ENCODE assay signal across 10 cellular contexts in genomic region chr3:71070497-71071465, GRCh38.
A peak's percentile ranks its signal among the peaks of the same experiment; 100 is the strongest.
DNase-seq lines count a peak whose midpoint lies in the region; ATAC-seq and TF ChIP-seq lines count a peak whose summit lies in the region.
"Had no signal": no experiment of that assay in that cellular context is flagged by ENCODE, and none has a peak within 500 bp of the region (broad histone marks: within the 10 kb centered on the region; RNA-seq: fewer than 3 reads in every experiment).

No MANE protein-coding gene starts in this region.

- TF ChIP-seq POLR2A in GM18505 (IDR thresholded peaks at IDR 0.05; ENCODE audit: borderline replicate concordance, extremely low read depth, insufficient read depth, insufficient read length): no peak

- POLR2A ChIA-PET in A673 (lab: Charles Lee; ENCODE audit: low non-redundant PET) (no interaction called here), T-cell (lab: Charles Lee) (no interaction called here)

- H3K27ac Mint-ChIP-seq in T-cell (peak overlapping the region; percentile 73 to 75), neural progenitor cell (peak overlapping the region; percentile 29)
- H3K27ac Mint-ChIP-seq: T-helper 1 cell treated with Interleukin-12 subunit alpha and Interleukin-12 subunit beta and Interleukin-4 antibody, amounts not matched to agents 30 μg/mL and 1 μg/mL, for 36 hours had no signal

- ATAC-seq in T-cell (replicated peaks in 1 of 4): no peak
- peak; percentile 24 for ATAC-seq in esophagus mucosa
- ATAC-seq in GM18505 (IDR thresholded peaks at IDR 0.05; ENCODE audit: unreplicated experiment): no peak
- ATAC-seq in HG02610 (IDR thresholded peaks at IDR 0.05; ENCODE audit: unreplicated experiment): no peak

- CTCF ChIA-PET in A673 (lab: Charles Lee): interaction anchor here (0.6 kb wide), 1 partner anchor 31 kb away, joined by 3 read pairs; no protein-coding TSS in a partner anchor
- CTCF ChIA-PET in T-cell (lab: Charles Lee): interaction anchor here (0.5 to 1.9 kb wide), 6 partner anchors 9 to 426 kb away, joined by 3 to 6 read pairs (median 4); no protein-coding TSS in a partner anchor

- H3F3A ChIP-seq in neural progenitor cell (ENCODE audit: low read depth): peaks cover 21% of the 10 kb centered on the region

- H3K27me3 ChIP-seq in A673 (replicated peaks; ENCODE audit: insufficient read depth, low read depth, low read length, poor library complexity): no peaks in the 10 kb centered on the region
- H3K27me3 ChIP-seq in neural progenitor cell: peaks cover 4% of the 10 kb centered on the region

- H3K4me1 ChIP-seq in A673 (ENCODE audit: insufficient read depth, low read length, poor library complexity, severe bottlenecking) (peaks cover 42% of the 10 kb centered on the region), neural progenitor cell (peaks cover 55% of the 10 kb centered on the region)

- H3K27me3 Mint-ChIP-seq in T-cell (no peaks in the 10 kb centered on the region), neural progenitor cell (ENCODE audit: insufficient read depth, low read depth) (peaks cover 2% of the 10 kb centered on the region)
- H3K27me3 Mint-ChIP-seq: activated CD8-positive, alpha-beta memory T cell treated with anti-CD3 and anti-CD28 coated beads, Interleukin-2, amount 10 ng/mL, durations not matched to agents 7 days and 5 days had no signal

- H3K9me3 Mint-ChIP-seq in T-cell (no peaks in the 10 kb centered on the region), neural progenitor cell (no peaks in the 10 kb centered on the region)
- H3K9me3 Mint-ChIP-seq: T-helper 1 cell treated with Interleukin-12 subunit alpha and Interleukin-12 subunit beta and Interleukin-4 antibody, amounts not matched to agents 30 μg/mL and 1 μg/mL, for 36 hours had no signal

- peaks cover 26% of the 10 kb centered on the region for H3K79me2 ChIP-seq in neural progenitor cell (ENCODE audit: low read depth)

- no peak overlapping the region for H3K4me2 ChIP-seq in neural progenitor cell

- H3K4me3 Mint-ChIP-seq in T-cell (peak overlapping the region in 1 of 3 donors; percentile 59), neural progenitor cell (no peak overlapping the region)
- H3K4me3 Mint-ChIP-seq: activated CD8-positive, alpha-beta memory T cell treated with anti-CD3 and anti-CD28 coated beads, Interleukin-2, amount 10 ng/mL, durations not matched to agents 7 days and 5 days; T-helper 1 cell treated with Interleukin-12 subunit alpha and Interleukin-12 subunit beta and Interleukin-4 antibody, amounts not matched to agents 30 μg/mL and 1 μg/mL, for 36 hours had no signal

- H3K36me3 Mint-ChIP-seq in T-cell: peaks cover 7% of the 10 kb centered on the region
- H3K36me3 Mint-ChIP-seq in neural progenitor cell: no peaks in the 10 kb centered on the region
- H3K36me3 Mint-ChIP-seq: activated CD8-positive, alpha-beta memory T cell treated with anti-CD3 and anti-CD28 coated beads, Interleukin-2, amount 10 ng/mL, durations not matched to agents 7 days and 5 days had no signal

- H3K36me3 ChIP-seq in A673 (ENCODE audit: insufficient read depth, low read length, poor library complexity, severe bottlenecking) (no peaks in the 10 kb centered on the region), neural progenitor cell (no peaks in the 10 kb centered on the region)

- TF ChIP-seq CTCF in A673 (conservative IDR thresholded peaks at IDR 0.05; ENCODE audit: low read depth, low read length) (no peak), neural progenitor cell (IDR thresholded peaks at IDR 0.05) (no peak)

- H3K4me3 ChIP-seq in A673 (ENCODE audit: low read depth, low read length, poor library complexity, severe bottlenecking) (no peak overlapping the region), neural progenitor cell (no peak overlapping the region)

- H3K9me3 ChIP-seq in A673 (ENCODE audit: low read depth, low read length, poor library complexity, severe bottlenecking): no peaks in the 10 kb centered on the region
- H3K9me3 ChIP-seq in neural progenitor cell (ENCODE audit: low read depth): no peaks in the 10 kb centered on the region

- DNase-seq in A673 (ENCODE audit: low spot score) (peak; percentile 80), T-cell (no peak), neural progenitor cell (ENCODE audit: low spot score) (no peak), NCI-H446 (lab: John Stamatoyannopoulos, UW) (no peak), NCI-H1092 (lab: John Stamatoyannopoulos, UW) (no peak)

- no peak overlapping the region for H2AFZ ChIP-seq in neural progenitor cell (replicated peaks)

- H3K9ac ChIP-seq in neural progenitor cell: no peak overlapping the region

- H3K4me1 Mint-ChIP-seq in T-cell (peaks cover 91 to 93% (median 91%) of the 10 kb centered on the region in 3 donors), neural progenitor cell (peaks cover 56% of the 10 kb centered on the region)

- intact Hi-C loops in A673 (cut with micrococcal nuclease; ENCODE audit: unreplicated experiment): no loop called here

- peaks cover 42% of the 10 kb centered on the region for H4K20me1 ChIP-seq in neural progenitor cell (ENCODE audit: low read depth)

- H3K27ac ChIP-seq in A673 (ENCODE audit: low read depth, low read length, poor library complexity, severe bottlenecking) (peak overlapping the region; percentile 62), neural progenitor cell (no peak overlapping the region)

- no TSS peak for BruUV-seq in A673 (replicated peaks; lab: Mats Ljungman, UMichigan)
